1 cellular context compared by ENCODE assay signal in the genomic region with DNA sequence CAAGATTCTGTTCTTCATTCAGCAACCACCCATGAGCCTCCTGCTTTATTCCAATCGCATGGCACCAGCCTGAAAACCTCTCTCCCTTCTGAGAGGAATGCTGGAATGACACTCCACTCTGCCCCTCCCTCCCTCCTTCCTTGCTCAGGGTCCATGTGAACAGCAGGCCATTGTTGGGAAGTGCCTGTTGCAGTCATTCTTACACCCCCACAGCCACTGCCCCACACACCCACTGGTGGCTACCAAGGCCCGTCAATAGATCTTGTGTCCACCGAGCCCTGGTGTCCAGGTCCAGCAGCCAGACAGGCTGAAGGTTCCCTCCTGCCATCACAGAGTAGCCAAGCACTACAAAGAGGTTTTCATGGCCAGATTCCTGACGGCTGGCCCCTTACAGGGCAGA.
TF ChIP-seq lines count a peak whose summit lies in the region.

No MANE protein-coding gene starts in this region.

TF ChIP-seq in WTC11, 78 proteins besides CTCF, POLR2A, EP300 and RAD21 (continued from another document):
- TF ChIP-seq, protein P1, sequence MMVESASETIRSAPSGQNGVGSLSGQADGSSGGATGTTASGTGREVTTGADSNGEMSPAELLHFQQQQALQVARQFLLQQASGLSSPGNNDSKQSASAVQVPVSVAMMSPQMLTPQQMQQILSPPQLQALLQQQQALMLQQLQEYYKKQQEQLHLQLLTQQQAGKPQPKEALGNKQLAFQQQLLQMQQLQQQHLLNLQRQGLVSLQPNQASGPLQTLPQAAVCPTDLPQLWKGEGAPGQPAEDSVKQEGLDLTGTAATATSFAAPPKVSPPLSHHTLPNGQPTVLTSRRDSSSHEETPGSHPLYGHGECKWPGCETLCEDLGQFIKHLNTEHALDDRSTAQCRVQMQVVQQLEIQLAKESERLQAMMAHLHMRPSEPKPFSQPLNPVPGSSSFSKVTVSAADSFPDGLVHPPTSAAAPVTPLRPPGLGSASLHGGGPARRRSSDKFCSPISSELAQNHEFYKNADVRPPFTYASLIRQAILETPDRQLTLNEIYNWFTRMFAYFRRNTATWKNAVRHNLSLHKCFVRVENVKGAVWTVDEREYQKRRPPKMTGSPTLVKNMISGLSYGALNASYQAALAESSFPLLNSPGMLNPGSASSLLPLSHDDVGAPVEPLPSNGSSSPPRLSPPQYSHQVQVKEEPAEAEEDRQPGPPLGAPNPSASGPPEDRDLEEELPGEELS (CRISPR knock-in tag; IDR thresholded peaks at IDR 0.05): no peak
- no peak for TF ChIP-seq AFF4 (CRISPR knock-in tag; IDR thresholded peaks at IDR 0.05; ENCODE audit: borderline replicate concordance)
